15 cellular contexts compared by ENCODE assay signal in the genomic region with DNA sequence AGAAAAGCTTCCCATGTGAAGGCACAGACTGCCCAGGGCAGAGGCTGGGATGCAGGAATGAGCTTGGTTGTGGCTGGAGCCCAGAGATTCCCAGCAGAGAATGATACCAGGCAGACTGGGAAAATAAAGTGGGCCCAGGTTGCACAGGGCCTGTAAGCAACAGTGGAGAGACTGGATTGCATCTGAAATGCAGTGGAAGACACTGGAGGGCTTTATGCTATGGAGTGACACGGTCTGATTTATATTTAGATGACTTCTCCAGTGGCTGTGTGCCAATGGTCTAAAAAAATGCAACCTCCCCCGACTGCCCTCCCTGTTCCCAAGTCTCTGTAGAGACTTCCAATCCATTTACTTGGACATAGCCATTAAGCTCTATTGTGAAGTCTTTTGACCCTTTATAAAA.
DNase-seq lines count a peak whose midpoint lies in the region; ATAC-seq and TF ChIP-seq lines count a peak whose summit lies in the region.
"Had no signal": no experiment of that assay in that cellular context is flagged by ENCODE, and none has a peak within 500 bp of the region (broad histone marks: within the 10 kb centered on the region; RNA-seq: fewer than 3 reads in every experiment).

No MANE protein-coding gene starts in this region.

- H3K4me1 ChIP-seq in endodermal cell (ENCODE audit: control insufficient read depth, insufficient read depth, low read length): peaks cover 5% of the 10 kb centered on the region
- peaks cover 18% of the 10 kb centered on the region for H3K4me1 ChIP-seq in mesendoderm (ENCODE audit: control insufficient read depth, low read depth, low read length)
- no peaks in the 10 kb centered on the region for H3K4me1 ChIP-seq in naive thymus-derived CD4-positive, alpha-beta T cell (ENCODE audit: control insufficient read depth in 2 of 2, insufficient read depth in 2 of 2, low read length in 2 of 2)
- H3K4me1 ChIP-seq: A549 had no signal

- TF ChIP-seq CTCF in endodermal cell (conservative IDR thresholded peaks at IDR 0.05): no peak

- H2AK5ac ChIP-seq in mesendoderm (ENCODE audit: low read length): peak overlapping the region; percentile 90

- 25 to 48% methylated on average over 1 to 2 of the region's 2 CpGs for WGBS in endodermal cell (ENCODE audit: insufficient coverage in 1 of 2, insufficient read length in 1 of 2), 2 experiments
- WGBS in mesendoderm (ENCODE audit: extremely low coverage, insufficient coverage, low lambda C conversion rate): no CpG with 5 or more reads among the region's 2 CpGs

- H3K9me3 Mint-ChIP-seq in endodermal cell: peaks cover 8% of the 10 kb centered on the region
- no peaks in the 10 kb centered on the region for H3K9me3 Mint-ChIP-seq in activated T-cell treated with anti-CD3 and anti-CD28 coated beads, Interleukin-2, amount 50 U/mL, for 24 hours
- peaks cover 0 to 2% (median 0%) of the 10 kb centered on the region in 11 donors for H3K9me3 Mint-ChIP-seq in naive thymus-derived CD4-positive, alpha-beta T cell
- H3K9me3 Mint-ChIP-seq: stimulated activated naive CD8-positive, alpha-beta T cell treated with anti-CD3 and anti-CD28 coated beads, Interleukin-15, amount 100 ng/mL, for 72 hours had no signal

- peak overlapping the region; percentile 95 for H3K4ac ChIP-seq in mesendoderm (ENCODE audit: low read depth, low read length)

- peak overlapping the region; percentile 77 for H3K18ac ChIP-seq in mesendoderm (ENCODE audit: low read length)

- H4K5ac ChIP-seq in mesendoderm (ENCODE audit: low read length): no peak overlapping the region

- DNase-seq in left ventricle myocardium superior (no peak), Right ventricle myocardium superior (no peak), endodermal cell (peak; percentile 61), mesendoderm (peak; percentile 66), DMS79 (lab: John Stamatoyannopoulos, UW) (no peak), MG63 (no peak)
- no peak for DNase-seq in activated T-cell treated with anti-CD3 and anti-CD28 coated beads, Interleukin-2, amount 50 U/mL, for 24 hours
- DNase-seq in naive thymus-derived CD4-positive, alpha-beta T cell: no peak
- DNase-seq: activated effector memory CD4-positive, alpha-beta T cell treated with Interleukin-2 at 50 U/mL for 16 hours; NCI-H1436 treated with DMSO at 0.1 percent for 48 hours; occipital lobe; right lobe of liver; stimulated activated naive CD8-positive, alpha-beta T cell treated with anti-CD3 and anti-CD28 coated beads, Interleukin-15, amount 100 ng/mL, for 72 hours; T-helper 9 cell had no signal

- H3K27me3 ChIP-seq in endodermal cell (ENCODE audit: control insufficient read depth, insufficient read depth, low read length, poor library complexity, severe bottlenecking) (no peaks in the 10 kb centered on the region), mesendoderm (ENCODE audit: insufficient read depth, low read length, poor library complexity) (no peaks in the 10 kb centered on the region), MG63 (no peaks in the 10 kb centered on the region)
- H3K27me3 ChIP-seq in naive thymus-derived CD4-positive, alpha-beta T cell (ENCODE audit: control insufficient read depth in 2 of 2, insufficient read depth in 2 of 2, low read length in 2 of 2): no peaks in the 10 kb centered on the region
- H3K27me3 ChIP-seq: right lobe of liver had no signal

- H3K27me3 Mint-ChIP-seq in endodermal cell (ENCODE audit: insufficient read depth): no peaks in the 10 kb centered on the region
- H3K27me3 Mint-ChIP-seq in activated T-cell treated with anti-CD3 and anti-CD28 coated beads, Interleukin-2, amount 50 U/mL, for 24 hours: no peaks in the 10 kb centered on the region
- peaks cover 0 to 3% (median 0%) of the 10 kb centered on the region in 5 donors for H3K27me3 Mint-ChIP-seq in naive thymus-derived CD4-positive, alpha-beta T cell
- H3K27me3 Mint-ChIP-seq: stimulated activated naive CD8-positive, alpha-beta T cell treated with anti-CD3 and anti-CD28 coated beads, Interleukin-15, amount 100 ng/mL, for 72 hours had no signal

- intact Hi-C loops in left ventricle myocardium superior (cut with micrococcal nuclease) (no loop called here), Right ventricle myocardium superior (cut with DNase I) (no loop called here)
- intact Hi-C loops in naive thymus-derived CD4-positive, alpha-beta T cell (cut with micrococcal nuclease): no loop called here

- H4K8ac ChIP-seq in mesendoderm (ENCODE audit: low read depth, low read length): no peak overlapping the region

- H3K9ac ChIP-seq in endodermal cell (ENCODE audit: extremely low read depth, low read length, poor library complexity, severe bottlenecking) (no peak overlapping the region), mesendoderm (ENCODE audit: low read length) (peak overlapping the region; percentile 32)

- H3K36me3 ChIP-seq in endodermal cell (ENCODE audit: control insufficient read depth, insufficient read depth, low read length) (no peaks in the 10 kb centered on the region), mesendoderm (ENCODE audit: control insufficient read depth, insufficient read depth, low read length) (no peaks in the 10 kb centered on the region), MG63 (no peaks in the 10 kb centered on the region)
- H3K36me3 ChIP-seq in naive thymus-derived CD4-positive, alpha-beta T cell (ENCODE audit: control insufficient read depth in 2 of 3, insufficient read depth in 3 of 3, low read length in 3 of 3): no peaks in the 10 kb centered on the region
- H3K36me3 ChIP-seq: right lobe of liver had no signal

- H3K4me1 Mint-ChIP-seq in endodermal cell: peaks cover 39% of the 10 kb centered on the region
- no peaks in the 10 kb centered on the region for H3K4me1 Mint-ChIP-seq in activated T-cell treated with anti-CD3 and anti-CD28 coated beads, Interleukin-2, amount 50 U/mL, for 24 hours (ENCODE audit: low read depth)
- H3K4me1 Mint-ChIP-seq in naive thymus-derived CD4-positive, alpha-beta T cell: no peaks in the 10 kb centered on the region
- H3K4me1 Mint-ChIP-seq: stimulated activated naive CD8-positive, alpha-beta T cell treated with anti-CD3 and anti-CD28 coated beads, Interleukin-15, amount 100 ng/mL, for 72 hours had no signal

- no peaks in the 10 kb centered on the region for H3K79me1 ChIP-seq in mesendoderm (ENCODE audit: low read length)

- POLR2A ChIA-PET in naive thymus-derived CD4-positive, alpha-beta T cell (lab: Charles Lee): no interaction called here

- H3K27ac ChIP-seq in endodermal cell (ENCODE audit: low read depth, low read length) (peak overlapping the region; percentile 70), mesendoderm (ENCODE audit: low read depth, low read length) (peak overlapping the region; percentile 89)
- H3K27ac ChIP-seq in naive thymus-derived CD4-positive, alpha-beta T cell (ENCODE audit: low read depth, low read length): no peak overlapping the region
- H3K27ac ChIP-seq: A549, right lobe of liver had no signal

- no peak overlapping the region for H3K4me2 ChIP-seq in mesendoderm (ENCODE audit: low read length)
- H3K4me2 ChIP-seq: A549 had no signal

- peak overlapping the region; percentile 48 for H3K27ac Mint-ChIP-seq in endodermal cell
- no peak overlapping the region for H3K27ac Mint-ChIP-seq in activated T-cell treated with anti-CD3 and anti-CD28 coated beads, Interleukin-2, amount 50 U/mL, for 24 hours
- H3K27ac Mint-ChIP-seq in naive thymus-derived CD4-positive, alpha-beta T cell: no peak overlapping the region
- H3K27ac Mint-ChIP-seq: stimulated activated naive CD8-positive, alpha-beta T cell treated with anti-CD3 and anti-CD28 coated beads, Interleukin-15, amount 100 ng/mL, for 72 hours had no signal

- no peak overlapping the region for H2BK15ac ChIP-seq in mesendoderm (replicated peaks; ENCODE audit: low read depth)

- H3K56ac ChIP-seq in mesendoderm (ENCODE audit: low read length): peak overlapping the region; percentile 76

- peaks cover 2% of the 10 kb centered on the region for H3K79me2 ChIP-seq in mesendoderm (ENCODE audit: control insufficient read depth, insufficient read depth, low read length)

- H3K4me3 Mint-ChIP-seq in endodermal cell: no peak overlapping the region
- H3K4me3 Mint-ChIP-seq in activated T-cell treated with anti-CD3 and anti-CD28 coated beads, Interleukin-2, amount 50 U/mL, for 24 hours: no peak overlapping the region
- H3K4me3 Mint-ChIP-seq in naive thymus-derived CD4-positive, alpha-beta T cell: no peak overlapping the region
- H3K4me3 Mint-ChIP-seq: stimulated activated naive CD8-positive, alpha-beta T cell treated with anti-CD3 and anti-CD28 coated beads, Interleukin-15, amount 100 ng/mL, for 72 hours had no signal

- ATAC-seq in left ventricle myocardium superior (peak; percentile 61), Right ventricle myocardium superior (ENCODE audit: poor library complexity) (no peak)
- ATAC-seq in naive thymus-derived CD4-positive, alpha-beta T cell: no peak
- ATAC-seq: A549; right lobe of liver; stimulated activated naive CD8-positive, alpha-beta T cell treated with anti-CD3 and anti-CD28 coated beads, Interleukin-15, amount 100 ng/mL, for 72 hours had no signal

- no peaks in the 10 kb centered on the region for H3K9me3 ChIP-seq in endodermal cell (ENCODE audit: control insufficient read depth, low read length)
- no peaks in the 10 kb centered on the region for H3K9me3 ChIP-seq in MG63
- H3K9me3 ChIP-seq in naive thymus-derived CD4-positive, alpha-beta T cell (ENCODE audit: control insufficient read depth in 2 of 3, low read length in 3 of 3): no peaks in the 10 kb centered on the region
- H3K9me3 ChIP-seq: A549, right lobe of liver had no signal

- H3K36me3 Mint-ChIP-seq in endodermal cell (ENCODE audit: low read depth): peaks cover 6% of the 10 kb centered on the region
- H3K36me3 Mint-ChIP-seq in activated T-cell treated with anti-CD3 and anti-CD28 coated beads, Interleukin-2, amount 50 U/mL, for 24 hours (ENCODE audit: low read depth): no peaks in the 10 kb centered on the region
- H3K36me3 Mint-ChIP-seq in naive thymus-derived CD4-positive, alpha-beta T cell: no peaks in the 10 kb centered on the region

- H2BK120ac ChIP-seq in mesendoderm (ENCODE audit: low read depth, low read length): peak overlapping the region; percentile 92

- no peak overlapping the region for H3K4me3 ChIP-seq in endodermal cell (ENCODE audit: low read length)
- no peak overlapping the region for H3K4me3 ChIP-seq in mesendoderm (ENCODE audit: low read length)
- no peak overlapping the region for H3K4me3 ChIP-seq in MG63
- H3K4me3 ChIP-seq in naive thymus-derived CD4-positive, alpha-beta T cell (ENCODE audit: low read length): no peak overlapping the region
- H3K4me3 ChIP-seq: A549, right lobe of liver had no signal

- H2BK5ac ChIP-seq in mesendoderm (ENCODE audit: low read length): peak overlapping the region; percentile 91

- CTCF ChIA-PET in naive thymus-derived CD4-positive, alpha-beta T cell (lab: Charles Lee): no interaction called here

- no peak overlapping the region for H3K23ac ChIP-seq in mesendoderm (ENCODE audit: low read length)

Comparison
In these comparisons a context has a peak if more than half of its experiments do, and no peak if none do; other contexts are left out.
1. DNase-seq: peak in endodermal cell (single experiment) and mesendoderm (single experiment); none in left ventricle myocardium superior (single experiment), Right ventricle myocardium superior (single experiment), DMS79 (single experiment), activated T-cell treated with anti-CD3 and anti-CD28 coated beads, Interleukin-2, amount 50 U/mL, for 24 hours (single experiment), MG63 (single experiment) and naive thymus-derived CD4-positive, alpha-beta T cell (0 of 9).